In the genomic region with DNA sequence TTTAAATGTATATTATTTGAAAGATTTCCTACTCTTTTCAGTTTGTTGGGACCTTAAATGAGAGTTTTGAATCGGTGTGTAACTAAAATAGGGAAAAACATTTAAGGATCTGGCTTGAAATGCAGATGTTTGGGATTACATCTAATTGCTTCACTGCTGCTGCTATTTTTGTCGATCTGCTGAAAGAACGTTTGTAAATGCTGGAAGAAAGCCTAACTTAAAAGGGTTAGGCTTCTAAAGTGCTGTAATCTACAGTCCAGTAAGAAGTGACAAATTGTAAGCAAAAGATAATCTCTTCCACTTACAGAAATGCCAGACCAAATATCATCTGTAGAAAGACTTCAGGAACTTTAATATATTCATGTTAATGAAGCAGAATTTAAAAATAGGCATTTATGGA, we compare ENCODE assay signal across 20 cellular contexts.
DNase-seq lines count a peak whose midpoint lies in the region; ATAC-seq and TF ChIP-seq lines count a peak whose summit lies in the region.
"Had no signal": no experiment of that assay in that cellular context is flagged by ENCODE, and none has a peak within 500 bp of the region (broad histone marks: within the 10 kb centered on the region; RNA-seq: fewer than 3 reads in every experiment).

No MANE protein-coding gene starts in this region.

- intact Hi-C loops in left ventricle myocardium inferior (cut with micrococcal nuclease), result no loop called here
- intact Hi-C loops in heart left ventricle (cut with DNase I), result no loop called here
- intact Hi-C loops in lower lobe of right lung (cut with DNase I), result no loop called here

- H3K36me3 ChIP-seq in left ventricle myocardium inferior, result no peaks in the 10 kb centered on the region
- H3K36me3 ChIP-seq in heart left ventricle, result no peaks in the 10 kb centered on the region
- no peaks in the 10 kb centered on the region for H3K36me3 ChIP-seq in GM23248 (ENCODE audit: low read depth)
- H3K36me3 ChIP-seq in smooth muscle cell (ENCODE audit: low read depth), result no peaks in the 10 kb centered on the region
- H3K36me3 ChIP-seq in lower lobe of right lung, result no peaks in the 10 kb centered on the region

- no peaks in the 10 kb centered on the region for H3K79me2 ChIP-seq in GM23248 (ENCODE audit: insufficient read depth)
- H3K79me2 ChIP-seq in smooth muscle cell (ENCODE audit: low read depth), result no peaks in the 10 kb centered on the region

- 19 to 39% (median 31%) methylated on average over 3 of the region's 3 CpGs for WGBS in heart left ventricle, 4 donors
- 5 to 8% methylated on average over 3 of the region's 3 CpGs for WGBS in GM23248 (ENCODE audit: low coverage in 1 of 2, low lambda C conversion rate in 2 of 2, missing lambda C conversion rate in 2 of 2), 2 experiments
- 14% methylated on average over 3 of the region's 3 CpGs for WGBS in smooth muscle cell (ENCODE audit: low lambda C conversion rate)

- no peaks in the 10 kb centered on the region for H3K9me2 ChIP-seq in GM23248 (ENCODE audit: insufficient read depth)

- H3K4me1 ChIP-seq in left ventricle myocardium inferior (peaks cover 16% of the 10 kb centered on the region), heart left ventricle (peaks cover 0 to 13% (median 1%) of the 10 kb centered on the region in 12 donors), GM23248 (ENCODE audit: insufficient read depth) (0 out of 2 replicates have a peak, but pooled peaks cover 5% of the 10 kb centered on the region), smooth muscle cell (ENCODE audit: low read depth) (no peaks in the 10 kb centered on the region), lower lobe of right lung (no peaks in the 10 kb centered on the region)
- H3K4me1 ChIP-seq: A549 had no signal

- TF ChIP-seq CTCF in left ventricle myocardium inferior (IDR thresholded peaks at IDR 0.05; ENCODE audit: borderline replicate concordance) (no peak), heart left ventricle (IDR thresholded peaks at IDR 0.05) (no peak), fibroblast of the aortic adventitia (IDR thresholded peaks at IDR 0.05; ENCODE audit: insufficient read depth, low read length) (no peak), smooth muscle cell (IDR thresholded peaks at IDR 0.05; ENCODE audit: borderline replicate concordance, insufficient read depth, poor library complexity, severe bottlenecking) (no peak), lower lobe of right lung (IDR thresholded peaks at IDR 0.05) (no peak)

- H3K9me3 ChIP-seq in left ventricle myocardium inferior (replicated peaks) (no peaks in the 10 kb centered on the region), heart left ventricle (peaks cover 0 to 6% (median 0%) of the 10 kb centered on the region in 12 donors), GM23248 (ENCODE audit: low read depth) (no peaks in the 10 kb centered on the region), smooth muscle cell (replicated peaks; ENCODE audit: low read depth) (no peaks in the 10 kb centered on the region), lower lobe of right lung (no peaks in the 10 kb centered on the region)
- H3K9me3 ChIP-seq: A549 had no signal

- H3K27ac ChIP-seq in left ventricle myocardium inferior (replicated peaks) (peak overlapping the region; percentile 16), heart left ventricle (peak overlapping the region in 3 of 12 donors; percentile 6 to 26 (median 8)), GM23248 (no peak overlapping the region), smooth muscle cell (ENCODE audit: low read depth) (no peak overlapping the region), lower lobe of right lung (no peak overlapping the region)
- H3K27ac ChIP-seq: A549 had no signal

- H4K20me1 ChIP-seq in GM23248 (ENCODE audit: insufficient read depth) (no peaks in the 10 kb centered on the region), smooth muscle cell (ENCODE audit: low read depth) (no peaks in the 10 kb centered on the region)

- ATAC-seq in heart left ventricle, result no peak
- ATAC-seq in lower lobe of right lung, result no peak
- ATAC-seq: A549, HCT116, Panc1 had no signal

- peak overlapping the region; percentile 40 for H3K4me2 ChIP-seq in GM23248 (ENCODE audit: unreplicated experiment)
- peak overlapping the region; percentile 45 for H3K4me2 ChIP-seq in smooth muscle cell
- H3K4me2 ChIP-seq: A549 had no signal

- H3K27me3 ChIP-seq in left ventricle myocardium inferior (ENCODE audit: low read depth) (no peaks in the 10 kb centered on the region), heart left ventricle (no peaks in the 10 kb centered on the region), GM23248 (replicated peaks; ENCODE audit: insufficient read depth) (no peaks in the 10 kb centered on the region), smooth muscle cell (ENCODE audit: low read depth) (no peaks in the 10 kb centered on the region), lower lobe of right lung (ENCODE audit: low read depth) (no peaks in the 10 kb centered on the region)

- H3F3A ChIP-seq in GM23248 (ENCODE audit: insufficient read depth), result no peaks in the 10 kb centered on the region
- H3F3A ChIP-seq in smooth muscle cell (ENCODE audit: low read depth), result no peaks in the 10 kb centered on the region

- H3K9ac ChIP-seq in GM23248, result no peak overlapping the region
- no peak overlapping the region for H3K9ac ChIP-seq in smooth muscle cell (ENCODE audit: low read depth)

- no peak for TF ChIP-seq POLR2A in heart left ventricle (IDR thresholded peaks at IDR 0.05)

- no peak for DNase-seq in left ventricle myocardium inferior
- DNase-seq in heart left ventricle, result no peak
- peak; percentile 30 for DNase-seq in GM23248
- peak; percentile 68 for DNase-seq in fibroblast of the aortic adventitia (ENCODE audit: low read depth)
- DNase-seq in smooth muscle cell (lab: John Stamatoyannopoulos, UW; ENCODE audit: unreplicated experiment), result no peak
- DNase-seq in stimulated activated CD4-positive, alpha-beta T cell treated with anti-CD3 and anti-CD28 coated beads, Interleukin-1b, Interleukin-23, amount 100 ng/mL, for 48 hours, result no peak
- DNase-seq in lower lobe of right lung, result no peak
- DNase-seq in ureter (ENCODE audit: low spot score), result no peak
- DNase-seq: AML-193, GDM1, GOT3, NCI-H1092 treated with DMSO at 0.1 percent for 48 hours, NCI-H146, NCI-H2029 treated with DMSO at 0.1 percent for 48 hours, NCI-H2171 treated with DMSO at 0.1 percent for 48 hours, NCI-H446, NCI-H526 treated with DMSO at 0.1 percent for 48 hours had no signal

- in situ Hi-C loops in GM23248 (cut with MboI), result no loop called here

- H2AFZ ChIP-seq in GM23248, result peak overlapping the region; percentile 74
- H2AFZ ChIP-seq in smooth muscle cell (ENCODE audit: low read depth), result peak overlapping the region; percentile 4

- H3K4me3 ChIP-seq in left ventricle myocardium inferior (no peak overlapping the region), heart left ventricle (no peak overlapping the region), GM23248 (no peak overlapping the region), fibroblast of the aortic adventitia (ENCODE audit: low read depth, low read length) (no peak overlapping the region), smooth muscle cell (no peak overlapping the region), lower lobe of right lung (no peak overlapping the region)
- H3K4me3 ChIP-seq: A549 had no signal

Comparison
In these comparisons a context has a peak if more than half of its experiments do, and no peak if none do; other contexts are left out.
1. DNase-seq: peak in GM23248 (single experiment) and fibroblast of the aortic adventitia (single experiment); none in left ventricle myocardium inferior (single experiment), heart left ventricle (0 of 5), smooth muscle cell (single experiment), stimulated activated CD4-positive, alpha-beta T cell treated with anti-CD3 and anti-CD28 coated beads, Interleukin-1b, Interleukin-23, amount 100 ng/mL, for 48 hours (single experiment), lower lobe of right lung (single experiment) and ureter (single experiment).